ENCODE assay signal across 12 cellular contexts in the genomic region with DNA sequence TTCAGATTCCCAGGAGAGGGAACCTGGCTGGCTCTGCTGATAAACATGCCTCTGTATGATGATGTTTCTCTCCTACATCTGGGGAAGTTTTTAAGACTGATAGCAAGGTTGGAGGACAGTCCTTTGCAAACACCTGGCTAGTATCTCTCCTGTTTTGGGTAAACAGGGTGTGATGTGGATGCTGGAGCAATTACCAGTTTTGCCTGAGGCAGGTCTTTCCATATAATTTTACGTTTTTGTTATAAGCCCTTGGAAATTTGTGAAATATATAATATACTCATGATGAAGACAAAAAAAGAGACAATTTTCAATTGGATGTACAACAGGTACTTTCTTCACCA.
DNase-seq lines count a peak whose midpoint lies in the region; ATAC-seq and TF ChIP-seq lines count a peak whose summit lies in the region.
"Had no signal": no experiment of that assay in that cellular context is flagged by ENCODE, and none has a peak within 500 bp of the region (broad histone marks: within the 10 kb centered on the region; RNA-seq: fewer than 3 reads in every experiment).

No MANE protein-coding gene starts in this region.

- DNase-seq in left lobe of liver (ENCODE audit: low spot score) (no peak), NCI-H1105 treated with DMSO at 0.1 percent for 48 hours (lab: John Stamatoyannopoulos, UW) (no peak), DMS53 treated with DMSO at 0.1 percent for 48 hours (lab: John Stamatoyannopoulos, UW; ENCODE audit: unreplicated experiment) (no peak)
- DNase-seq: activated naive CD4-positive, alpha-beta T cell treated with anti-CD3 and anti-CD28 coated beads, Interleukin-2, amount 50 U/mL, for 16 hours; effector CD8-positive, alpha-beta T cell; IMR-90; NCI-H1105 had no signal

- TF ChIP-seq POLR2A in GM18505 (IDR thresholded peaks at IDR 0.05; ENCODE audit: borderline replicate concordance, extremely low read depth, insufficient read depth, insufficient read length), result no peak

- ATAC-seq in GM18505 (IDR thresholded peaks at IDR 0.05; ENCODE audit: unreplicated experiment) (peak; percentile 17), GM19395 (IDR thresholded peaks at IDR 0.05; ENCODE audit: unreplicated experiment) (peak; percentile 54), HG02763 (IDR thresholded peaks at IDR 0.05; ENCODE audit: unreplicated experiment) (peak; percentile 37), HG03469 (IDR thresholded peaks at IDR 0.05; ENCODE audit: unreplicated experiment) (peak; percentile 11), left lobe of liver (no peak), HG02870 (IDR thresholded peaks at IDR 0.05; ENCODE audit: unreplicated experiment) (no peak)

Comparison
In these comparisons a context has a peak if more than half of its experiments do, and no peak if none do; other contexts are left out.
1. ATAC-seq: peak in GM18505 (single experiment), GM19395 (single experiment), HG02763 (single experiment) and HG03469 (single experiment); none in left lobe of liver (single experiment) and HG02870 (single experiment).